In genomic region chr18:22822841-22823508, GRCh38 we compare ENCODE assay signal across 15 cellular contexts.
A peak's percentile ranks its signal among the peaks of the same experiment; 100 is the strongest.
DNase-seq lines count a peak whose midpoint lies in the region; ATAC-seq and TF ChIP-seq lines count a peak whose summit lies in the region.
"Had no signal": no experiment of that assay in that cellular context is flagged by ENCODE, and none has a peak within 500 bp of the region (broad histone marks: within the 10 kb centered on the region; RNA-seq: fewer than 3 reads in every experiment).

No MANE protein-coding gene starts in this region.

- H3K4me3 ChIP-seq in RWPE2 (ENCODE audit: severe bottlenecking) (no peak overlapping the region), ascending aorta (no peak overlapping the region)
- H3K4me3 ChIP-seq in effector memory CD4-positive, alpha-beta T cell (ENCODE audit: insufficient read depth, low read depth, low read length, poor library complexity, severe bottlenecking): no peak overlapping the region

- H3K4me1 ChIP-seq in RWPE2 (ENCODE audit: insufficient read depth, poor library complexity, severe bottlenecking) (peaks cover 47% of the 10 kb centered on the region), ascending aorta (no peaks in the 10 kb centered on the region)
- H3K4me1 ChIP-seq in effector memory CD4-positive, alpha-beta T cell (ENCODE audit: control insufficient read depth, insufficient read depth, low read length, poor library complexity, severe bottlenecking): no peaks in the 10 kb centered on the region

- H3K27ac ChIP-seq in RWPE2 (ENCODE audit: poor library complexity, severe bottlenecking) (peak overlapping the region; percentile 70), ascending aorta (no peak overlapping the region)
- no peak overlapping the region for H3K27ac ChIP-seq in effector memory CD4-positive, alpha-beta T cell (ENCODE audit: insufficient read depth, low read length, poor library complexity, severe bottlenecking)
- H3K27ac ChIP-seq: neutrophil had no signal

- intact Hi-C loops in Right ventricle myocardium superior (cut with DNase I) (no loop called here), ascending aorta (cut with DNase I) (no loop called here)

- DNase-seq in RWPE2 (ENCODE audit: low spot score) (no peak), Right ventricle myocardium superior (no peak), ascending aorta (ENCODE audit: low spot score in 2 of 2) (no peak), DMS114 treated with DMSO at 0.1 percent for 48 hours (lab: John Stamatoyannopoulos, UW; ENCODE audit: unreplicated experiment) (no peak)
- DNase-seq in effector memory CD4-positive, alpha-beta T cell: no peak
- DNase-seq: activated CD4-positive, alpha-beta T cell treated with anti-CD3 and anti-CD28 coated beads, Interleukin-2, amount 50 U/mL, for 1 hour; HFFc6; left cardiac atrium; NCI-H526; SK-N-SH; stimulated activated naive B cell treated with anti-CD40 and anti-IgM and Interleukin-4, amounts not matched to agents 10 μg/mL and 1 μg/mL and 100 μg/mL, for 72 hours had no signal

- ATAC-seq in GM18867 (IDR thresholded peaks at IDR 0.05; ENCODE audit: unreplicated experiment) (peak; percentile 99), GM21447 (IDR thresholded peaks at IDR 0.05; ENCODE audit: unreplicated experiment) (peak; percentile 85), HG03066 (IDR thresholded peaks at IDR 0.05; ENCODE audit: low read depth, unreplicated experiment) (peak; percentile 84), RWPE2 (ENCODE audit: low read depth) (no peak), Right ventricle myocardium superior (ENCODE audit: poor library complexity) (no peak)
- ATAC-seq: left cardiac atrium; stimulated activated naive B cell treated with anti-CD40 and anti-IgM and Interleukin-4, amounts not matched to agents 10 μg/mL and 1 μg/mL and 100 μg/mL, for 72 hours had no signal

- TF ChIP-seq CTCF in RWPE2 (IDR thresholded peaks at IDR 0.05; ENCODE audit: poor library complexity, severe bottlenecking) (no peak), ascending aorta (IDR thresholded peaks at IDR 0.05) (no peak)

- H3K36me3 ChIP-seq in RWPE2 (ENCODE audit: low read depth) (peaks cover 2% of the 10 kb centered on the region; the same call in 1 of the 2 replicates), ascending aorta (no peaks in the 10 kb centered on the region)
- H3K36me3 ChIP-seq in effector memory CD4-positive, alpha-beta T cell (ENCODE audit: control insufficient read depth, insufficient read depth, low read length): no peaks in the 10 kb centered on the region
- H3K36me3 ChIP-seq: neutrophil had no signal

- no peaks in the 10 kb centered on the region for H3K9me3 ChIP-seq in RWPE2 (ENCODE audit: severe bottlenecking)
- H3K9me3 ChIP-seq in ascending aorta: no peaks in the 10 kb centered on the region
- H3K9me3 ChIP-seq in effector memory CD4-positive, alpha-beta T cell (ENCODE audit: control insufficient read depth, low read length): no peaks in the 10 kb centered on the region
- H3K9me3 ChIP-seq: SK-N-SH had no signal

- no peaks in the 10 kb centered on the region for H3K27me3 ChIP-seq in RWPE2 (ENCODE audit: insufficient read depth, poor library complexity, severe bottlenecking)
- H3K27me3 ChIP-seq in ascending aorta: no peaks in the 10 kb centered on the region
- H3K27me3 ChIP-seq in effector memory CD4-positive, alpha-beta T cell (replicated peaks; ENCODE audit: control insufficient read depth, insufficient read depth, low read length, poor library complexity, severe bottlenecking): peaks cover 2% of the 10 kb centered on the region
- H3K27me3 ChIP-seq: neutrophil had no signal

Comparison
In these comparisons a context has a peak if more than half of its experiments do, and no peak if none do; other contexts are left out.
1. ATAC-seq: peak in GM18867 (single experiment), GM21447 (single experiment) and HG03066 (single experiment); none in RWPE2 (single experiment) and Right ventricle myocardium superior (single experiment).